In the genomic region with DNA sequence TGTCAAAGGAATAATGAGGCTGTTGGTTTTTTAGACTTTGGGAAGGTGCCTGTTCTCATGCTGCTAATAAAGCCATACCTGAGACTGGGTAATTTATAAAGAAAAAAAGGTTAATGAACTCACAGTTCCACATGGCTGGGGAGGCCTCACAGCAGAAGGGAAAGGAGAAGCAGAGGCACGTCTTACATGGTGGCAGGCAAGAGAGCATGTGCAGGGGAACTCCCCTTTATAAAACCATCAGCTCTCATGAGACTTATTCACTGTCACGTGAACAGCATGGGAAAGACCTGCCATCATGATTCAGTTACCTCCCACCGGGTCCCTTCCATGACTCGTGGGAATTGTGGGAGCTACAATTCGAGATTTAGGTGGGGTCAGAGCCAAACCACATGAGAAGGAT, we compare ENCODE assay signal across 9 cellular contexts. TPM values are rescaled to one million over a fixed set of nuclear protein-coding genes. Genes with fewer than 3 reads are reported as not detected.
DNase-seq lines count a peak whose midpoint lies in the region; ATAC-seq, FAIRE-seq and TF ChIP-seq lines count a peak whose summit lies in the region.
"Not testable (repeated sequence)": the region's sequence is repeated elsewhere in the genome, so short reads cannot be mapped to it uniquely, and the experiment has no call there.
"Had no signal": no experiment of that assay in that cellular context is flagged by ENCODE, and none has a peak within 500 bp of the region (broad histone marks: within the 10 kb centered on the region; RNA-seq: fewer than 3 reads in every experiment).

No MANE protein-coding gene starts in this region.

- H3K4me2 ChIP-seq in mammary epithelial cell (ENCODE audit: insufficient read depth, low read depth, low read length); HepG2 (ENCODE audit: low read depth, low read length): not testable (repeated sequence)

- TF ChIP-seq EP300 in HepG2 (IDR thresholded peaks at IDR 0.05; ENCODE audit: low read depth in 2 of 2, low read length in 2 of 2); HepG2 (CRISPR knock-in tag; IDR thresholded peaks at IDR 0.05; ENCODE audit: borderline replicate concordance): not testable (repeated sequence)

- H3K36me3 ChIP-seq in mammary epithelial cell (ENCODE audit: insufficient read depth, low read length); HepG2 (replicated peaks in 1 of 2; ENCODE audit: control insufficient read depth in 1 of 2, insufficient read depth in 2 of 2, low read length in 2 of 2); spleen: not testable (repeated sequence)

- not testable (repeated sequence) for H3K27ac ChIP-seq in mammary epithelial cell (ENCODE audit: insufficient read depth, low read depth, low read length); HepG2 (ENCODE audit: extremely low read length, insufficient read depth, low read length); spleen

- not testable (repeated sequence) for FAIRE-seq in HepG2 (lab: Jason Lieb, UNC)

- in situ Hi-C loops in mammary epithelial cell (cut with MboI; ENCODE audit: low sequenced_read_pairs in 2 of 2); HepG2 (cut with HindIII; ENCODE audit: extremely low pct_ligation_motif_present, low pct_unique_long_range_greater_than_20kb): not testable (repeated sequence)

- H3K27ac Mint-ChIP-seq in WTC11: peak overlapping the region; percentile 31; the same call in 1 of the 2 replicates
- not testable (repeated sequence) for H3K27ac Mint-ChIP-seq in endothelial cell (ENCODE audit: unreplicated experiment)
- H3K27ac Mint-ChIP-seq in neural crest cell (ENCODE audit: unreplicated experiment): peak overlapping the region; percentile 74

- WGBS in mammary epithelial cell (ENCODE audit: low coverage, missing lambda C conversion rate): 83% methylated on average over 5 of the region's 5 CpGs
- 19% methylated on average over 5 of the region's 5 CpGs for WGBS in HepG2 (ENCODE audit: low lambda C conversion rate)
- 61 to 77% (median 74%) methylated on average over 5 of the region's 5 CpGs for WGBS in spleen, 5 donors

- not testable (repeated sequence) for TF ChIP-seq POLR2A in HepG2 (IDR thresholded peaks at IDR 0.05; ENCODE audit: insufficient read depth in 1 of 2, low read depth in 2 of 2, low read length in 2 of 2); spleen (IDR thresholded peaks at IDR 0.05)

- intact Hi-C loops in mammary epithelial cell (cut with micrococcal nuclease): loop anchor here (5.0 kb wide), 1 partner anchor 46 kb away; no protein-coding TSS in a partner anchor
- intact Hi-C loops in HepG2 (cut with micrococcal nuclease; ENCODE audit: unreplicated experiment); spleen (cut with DNase I; ENCODE audit: low total_unique reads): not testable (repeated sequence)

- not testable (repeated sequence) for H3K9me3 Mint-ChIP-seq in WTC11; endothelial cell (ENCODE audit: unreplicated experiment); neural crest cell

- H3K4me1 Mint-ChIP-seq in WTC11 (peaks cover 71% of the 10 kb centered on the region), endothelial cell (ENCODE audit: unreplicated experiment) (peaks cover 76% of the 10 kb centered on the region), neural crest cell (peaks cover 29% of the 10 kb centered on the region)

- H3K27me3 Mint-ChIP-seq in WTC11 (ENCODE audit: low read depth); neural crest cell (ENCODE audit: low read depth): not testable (repeated sequence)
- peaks cover 14% of the 10 kb centered on the region for H3K27me3 Mint-ChIP-seq in endothelial cell (ENCODE audit: unreplicated experiment)

- not testable (repeated sequence) for H3K27me3 ChIP-seq in mammary epithelial cell (ENCODE audit: insufficient read depth, low read length); spleen (replicated peaks in 1 of 7)
- peaks cover 0 to 30% of the 10 kb centered on the region in 2 experiments; a peak in 1 of 5 replicates for H3K27me3 ChIP-seq in HepG2 (ENCODE audit: control insufficient read depth in 1 of 2, insufficient read depth in 2 of 2, low read length in 2 of 2)

- not testable (repeated sequence) for H3K9ac ChIP-seq in mammary epithelial cell (ENCODE audit: insufficient read depth, low read length); HepG2 (ENCODE audit: insufficient read depth, low read depth, low read length)

- not testable (repeated sequence) for H3K4me3 ChIP-seq in mammary epithelial cell (replicated peaks in 1 of 3; ENCODE audit: insufficient read depth in 1 of 3, low read depth in 2 of 3, low read length in 3 of 3); HepG2 (replicated peaks in 1 of 3; ENCODE audit: insufficient read depth in 1 of 3, low read depth in 2 of 3, low read length in 3 of 3); spleen

- dilution Hi-C loops in mammary epithelial cell (cut with HindIII; ENCODE audit: low sequenced_read_pairs): not testable (repeated sequence)

- H3K79me2 ChIP-seq in mammary epithelial cell (ENCODE audit: insufficient read depth, low read length): peaks cover 73% of the 10 kb centered on the region
- not testable (repeated sequence) for H3K79me2 ChIP-seq in HepG2 (ENCODE audit: insufficient read depth, low read length)

- H3K36me3 Mint-ChIP-seq in WTC11: not testable (repeated sequence)
- peaks cover 23% of the 10 kb centered on the region for H3K36me3 Mint-ChIP-seq in endothelial cell (ENCODE audit: low read depth, unreplicated experiment)
- peaks cover 13% of the 10 kb centered on the region for H3K36me3 Mint-ChIP-seq in neural crest cell (ENCODE audit: low read depth)

- H4K20me1 ChIP-seq in mammary epithelial cell (ENCODE audit: insufficient read depth, low read length); HepG2 (ENCODE audit: insufficient read depth, low read length): not testable (repeated sequence)

- POLR2A ChIA-PET in WTC11 (lab: Charles Lee); HepG2 (lab: Yijun Ruan, JAX): not testable (repeated sequence)

- ATAC-seq in WTC11, HepG2: not testable (repeated sequence)

- TF ChIP-seq CTCF in WTC11 (IDR thresholded peaks at IDR 0.05); mammary epithelial cell (conservative IDR thresholded peaks at IDR 0.05 in 1 of 2, IDR thresholded peaks at IDR 0.05 in 1 of 2; ENCODE audit: extremely low read depth in 1 of 2, insufficient read depth in 1 of 2, low read depth in 1 of 2, low read length in 2 of 2); endothelial cell (IDR thresholded peaks at IDR 0.05; ENCODE audit: unreplicated experiment); HepG2 (CRISPR knock-in tag; IDR thresholded peaks at IDR 0.05); neural crest cell (conservative IDR thresholded peaks at IDR 0.05); spleen (IDR thresholded peaks at IDR 0.05 in 8 of 11, conservative IDR thresholded peaks at IDR 0.05 in 3 of 11): not testable (repeated sequence)

- H3K4me3 Mint-ChIP-seq in WTC11, neural crest cell: not testable (repeated sequence)
- H3K4me3 Mint-ChIP-seq in endothelial cell (ENCODE audit: unreplicated experiment): peak overlapping the region; percentile 35

- H2AFZ ChIP-seq in mammary epithelial cell (ENCODE audit: low read depth, low read length); HepG2 (ENCODE audit: low read length): not testable (repeated sequence)

- BruUV-seq in mammary epithelial cell (replicated peaks; lab: Mats Ljungman, UMichigan); HepG2 (replicated peaks; lab: Mats Ljungman, UMichigan): not testable (repeated sequence)

- DNase-seq in WTC11 (ENCODE audit: low spot score); endothelial cell (ENCODE audit: low spot score); HepG2 (ENCODE audit: low spot score); neural crest cell (ENCODE audit: low read depth, low spot score): not testable (repeated sequence)
- DNase-seq in mammary epithelial cell: peak; percentile 59
- peak; percentile 2 for DNase-seq in spleen

- CTCF ChIA-PET in WTC11 (lab: Charles Lee): interaction anchor here (1.4 to 2.5 kb wide), 2 partner anchors 8 to 9 kb away, joined by 3 to 7 read pairs; no protein-coding TSS in a partner anchor
- CTCF ChIA-PET in mammary epithelial cell (lab: Charles Lee; ENCODE audit: low non-redundant PET); HepG2 (lab: Yijun Ruan, JAX; ENCODE audit: low intra/inter-chr PET ratio, low total read pairs): not testable (repeated sequence)

- H3K4me1 ChIP-seq in mammary epithelial cell (ENCODE audit: insufficient read depth, low read length); spleen: not testable (repeated sequence)
- peaks cover 17% of the 10 kb centered on the region for H3K4me1 ChIP-seq in HepG2 (ENCODE audit: insufficient read depth, low read length)

- not testable (repeated sequence) for H3K9me3 ChIP-seq in mammary epithelial cell (replicated peaks; ENCODE audit: insufficient read depth, low read length); HepG2 (ENCODE audit: low read length)
- peaks cover 0 to 17% (median 9%) of the 10 kb centered on the region in 8 donors for H3K9me3 ChIP-seq in spleen

- TF ChIP-seq RAD21 in HepG2 (CRISPR knock-in tag; IDR thresholded peaks at IDR 0.05): not testable (repeated sequence)

RNA-seq across cellular contexts. Expression of a gene that starts 37.7 kb away (rescaled TPM):
- total RNA-seq in WTC11 (2021): 104 to 108 TPM (median 106 TPM) in 3 replicates
- total RNA-seq in mammary epithelial cell: 10 to 100 TPM in 1 of 2 donors, 1 to 10 TPM in 1; 6.3 to 26.4 TPM
- 3.1 TPM for polyA plus RNA-seq in mammary epithelial cell
- polyA minus RNA-seq in mammary epithelial cell: 7.4 TPM
- total RNA-seq in endothelial cell (ENCODE audit: unreplicated experiment): 83.8 TPM
- total RNA-seq in HepG2 (2016; rRNA removed; fragmentation: Illumina TruSeq; extraction: Trizol): 0.04 and 0.08 TPM in 2 replicates
- not detected in 2 replicates for total RNA-seq in HepG2 (2016; cell fraction: cytosol; rRNA removed; fragmentation: Illumina TruSeq; extraction: Trizol; ENCODE audit: low read depth)
- total RNA-seq in HepG2 (2016; cell fraction: insoluble cytoplasmic fraction; rRNA removed; fragmentation: Illumina TruSeq; extraction: Trizol): 0.04 and 0.07 TPM in 2 replicates
- 0.06 and 0.07 TPM in 2 replicates for total RNA-seq in HepG2 (2016; cell fraction: membrane; rRNA removed; fragmentation: Illumina TruSeq; extraction: Trizol)
- not detected in 2 replicates for total RNA-seq in HepG2 (2016; cell fraction: nucleus; rRNA removed; fragmentation: Illumina TruSeq; extraction: Trizol)
- 0.15 and 0.24 TPM in 2 replicates for polyA plus RNA-seq in HepG2 (2011; rRNA removed)
- 0.09 and 0.12 TPM in 2 replicates for polyA plus RNA-seq in HepG2 (2011; cell fraction: cytosol; rRNA removed)
- polyA plus RNA-seq in HepG2 (2011; cell fraction: nucleus; rRNA removed): 0.90 and 1.0 TPM in 2 replicates
- 2.6 and 2.7 TPM in 2 replicates for polyA plus RNA-seq in HepG2 (2012)
- polyA plus RNA-seq in HepG2 (2016; cell fraction: cytosol; fragmentation: Illumina TruSeq; extraction: Trizol; ENCODE audit: low read depth): 0.12 and 0.14 TPM in 2 replicates
- 0.46 and 0.48 TPM in 2 replicates for polyA plus RNA-seq in HepG2 (2016; cell fraction: insoluble cytoplasmic fraction; fragmentation: Illumina TruSeq; extraction: Trizol; ENCODE audit: low read depth)
- polyA plus RNA-seq in HepG2 (2016; cell fraction: membrane; fragmentation: Illumina TruSeq; extraction: Trizol; ENCODE audit: low read depth): 0.37 and 0.49 TPM in 2 replicates
- 0.55 and 0.99 TPM in 2 replicates for polyA plus RNA-seq in HepG2 (2016; cell fraction: nucleus; fragmentation: Illumina TruSeq; extraction: Trizol; ENCODE audit: insufficient read depth, low read depth)
- polyA minus RNA-seq in HepG2 (2011; rRNA and poly(A)+ RNA removed; ENCODE audit: low replicate concordance): 0.05 and 0.28 TPM in 2 replicates
- polyA minus RNA-seq in HepG2 (2011; cell fraction: cytosol; rRNA and poly(A)+ RNA removed): not detected in 2 replicates
- polyA minus RNA-seq in HepG2 (2011; cell fraction: nucleus; rRNA and poly(A)+ RNA removed): 0.13 and 0.25 TPM in 2 replicates
- total RNA-seq in neural crest cell: 40.3 and 41.8 TPM in 2 replicates
- 10 to 100 TPM in 3 of 7 donors, 1 to 10 TPM in 4; 3.3 to 15.8 (median 9.8) TPM for total RNA-seq in spleen
- polyA plus RNA-seq in spleen: 1 to 10 TPM; 2.0 to 5.2 (median 2.4) TPM
- total RNA-seq: CD4-positive, alpha-beta memory T cell; CD4-positive, CD25-positive, alpha-beta regulatory T cell; CD8-positive, alpha-beta memory T cell had no signal
